8 cellular contexts compared by ENCODE assay signal in the genomic region with DNA sequence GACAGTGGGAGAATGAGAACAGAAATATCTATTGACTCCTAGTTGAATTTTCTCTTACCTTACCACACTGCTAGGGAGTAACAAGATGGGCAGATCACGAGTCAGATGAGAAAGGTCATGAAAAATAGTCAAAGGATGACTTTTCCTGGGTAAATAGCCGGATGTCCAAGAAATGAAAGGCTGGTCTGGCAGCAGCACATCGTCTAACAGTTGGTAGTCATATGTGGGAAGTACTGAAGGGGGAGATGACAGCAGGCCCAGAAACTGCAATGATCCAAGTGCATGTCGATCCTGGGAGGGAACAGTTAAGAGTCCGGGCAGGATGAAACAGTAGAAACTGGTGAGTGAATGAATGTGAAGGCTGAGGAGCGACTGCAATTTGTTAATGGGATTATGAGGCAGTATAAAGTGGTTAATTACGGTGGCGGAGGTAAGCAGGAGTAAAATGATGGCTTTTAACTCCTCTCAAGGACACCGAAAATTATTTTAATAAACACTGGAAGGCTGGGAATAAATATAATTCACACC. TPM values are rescaled to one million over a fixed set of nuclear protein-coding genes. Genes with fewer than 3 reads are reported as not detected.
A peak's percentile ranks its signal among the peaks of the same experiment; 100 is the strongest.
DNase-seq lines count a peak whose midpoint lies in the region; ATAC-seq and TF ChIP-seq lines count a peak whose summit lies in the region.

No MANE protein-coding gene starts in this region.

- no peaks in the 10 kb centered on the region for H3K9me3 Mint-ChIP-seq in stimulated activated naive CD8-positive, alpha-beta T cell treated with anti-CD3 and anti-CD28 coated beads, Interleukin-15, Interleukin-2, amounts not matched to agents 100 ng/mL and 50 ng/mL, for 24 hours

- intact Hi-C loops in left ventricle myocardium superior (cut with micrococcal nuclease): no loop called here

- DNase-seq in stimulated activated naive CD8-positive, alpha-beta T cell treated with anti-CD3 and anti-CD28 coated beads, Interleukin-15, Interleukin-2, amounts not matched to agents 100 U/mL and 50 U/mL, for 24 hours: no peak
- DNase-seq in NCI-H446 (lab: John Stamatoyannopoulos, UW): peak; percentile 43 to 77
- DNase-seq in amniotic stem cell (lab: John Stamatoyannopoulos, UW): peak; percentile 20
- no peak for DNase-seq in left ventricle myocardium superior
- no peak for DNase-seq in retinal pigment epithelial cell (ENCODE audit: low read depth)
- no peak for DNase-seq in NCI-H2196 treated with DMSO at 0.1 percent for 48 hours (lab: John Stamatoyannopoulos, UW; ENCODE audit: unreplicated experiment)

- ATAC-seq in stimulated activated naive CD8-positive, alpha-beta T cell treated with anti-CD3 and anti-CD28 coated beads, Interleukin-15, Interleukin-2, amounts not matched to agents 100 U/mL and 50 U/mL, for 24 hours: no peak
- ATAC-seq in left ventricle myocardium superior (peak; percentile 35), HG03565 (IDR thresholded peaks at IDR 0.05; ENCODE audit: unreplicated experiment) (no peak)

- H3K36me3 Mint-ChIP-seq in stimulated activated naive CD8-positive, alpha-beta T cell treated with anti-CD3 and anti-CD28 coated beads, Interleukin-15, Interleukin-2, amounts not matched to agents 100 ng/mL and 50 ng/mL, for 24 hours (ENCODE audit: low read depth): peaks cover 8% of the 10 kb centered on the region

- H3K27ac Mint-ChIP-seq in stimulated activated naive CD8-positive, alpha-beta T cell treated with anti-CD3 and anti-CD28 coated beads, Interleukin-15, Interleukin-2, amounts not matched to agents 100 ng/mL and 50 ng/mL, for 24 hours: peak overlapping the region; percentile 93

- peaks cover 33% of the 10 kb centered on the region for H3K4me1 Mint-ChIP-seq in stimulated activated naive CD8-positive, alpha-beta T cell treated with anti-CD3 and anti-CD28 coated beads, Interleukin-15, Interleukin-2, amounts not matched to agents 100 ng/mL and 50 ng/mL, for 24 hours (ENCODE audit: low read depth)

- peak; percentile 6 for TF ChIP-seq CTCF in retinal pigment epithelial cell (conservative IDR thresholded peaks at IDR 0.05; ENCODE audit: low read depth, low read length)

- H3K27me3 Mint-ChIP-seq in stimulated activated naive CD8-positive, alpha-beta T cell treated with anti-CD3 and anti-CD28 coated beads, Interleukin-15, Interleukin-2, amounts not matched to agents 100 ng/mL and 50 ng/mL, for 24 hours: no peaks in the 10 kb centered on the region

- H3K4me3 ChIP-seq in retinal pigment epithelial cell (ENCODE audit: low read length): peak overlapping the region; percentile 81

- H3K4me3 Mint-ChIP-seq in stimulated activated naive CD8-positive, alpha-beta T cell treated with anti-CD3 and anti-CD28 coated beads, Interleukin-15, Interleukin-2, amounts not matched to agents 100 ng/mL and 50 ng/mL, for 24 hours: peak overlapping the region; percentile 92

RNA-seq across cellular contexts. Expression of a gene that starts 1.2 kb away (rescaled TPM):
- total RNA-seq in left ventricle myocardium superior: 43.0 TPM

RNA-seq across cellular contexts. Expression of a gene that starts 40.3 kb away (rescaled TPM):
- 6.4 TPM for total RNA-seq in left ventricle myocardium superior

Comparison
In these comparisons a context has a peak if more than half of its experiments do, and no peak if none do; other contexts are left out.
1. DNase-seq: peak in NCI-H446 (2 of 2) and amniotic stem cell (single experiment); none in stimulated activated naive CD8-positive, alpha-beta T cell treated with anti-CD3 and anti-CD28 coated beads, Interleukin-15, Interleukin-2, amounts not matched to agents 100 U/mL and 50 U/mL, for 24 hours (single experiment), left ventricle myocardium superior (single experiment), retinal pigment epithelial cell (single experiment) and NCI-H2196 treated with DMSO at 0.1 percent for 48 hours (single experiment).